In the genomic region with DNA sequence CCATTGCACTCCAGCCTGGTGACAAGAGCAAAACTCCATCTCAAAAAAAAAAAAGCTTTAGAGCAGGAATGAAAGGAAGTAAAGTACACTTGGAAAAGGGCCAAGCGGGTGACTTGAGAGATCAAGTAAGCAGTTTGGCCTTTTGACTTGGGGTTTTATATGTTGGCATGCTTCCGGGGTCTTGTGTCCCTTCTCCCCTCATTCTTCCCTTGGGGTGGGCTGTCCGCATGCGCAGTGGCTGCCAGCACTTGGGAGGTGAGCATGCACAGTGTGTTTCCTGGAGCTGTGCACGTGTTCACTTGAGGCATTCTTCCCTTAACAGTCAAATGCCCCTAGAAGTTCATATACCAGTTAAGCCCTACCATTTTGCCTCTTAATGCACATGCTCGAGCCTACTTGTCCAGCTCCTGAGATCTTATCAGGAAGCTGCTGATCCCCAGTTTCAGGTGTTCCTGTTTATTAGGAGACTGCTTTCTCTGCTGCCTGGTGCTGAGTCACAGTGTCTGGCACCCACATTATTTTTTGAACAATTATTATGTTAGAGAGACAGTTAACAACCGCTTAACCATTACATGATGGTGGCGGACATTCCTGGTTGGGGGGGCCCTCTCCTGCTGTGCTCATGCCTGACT, we compare ENCODE assay signal across 8 cellular contexts. TPM values are rescaled to one million over a fixed set of nuclear protein-coding genes. Genes with fewer than 3 reads are reported as not detected.
A peak's percentile ranks its signal among the peaks of the same experiment; 100 is the strongest.
DNase-seq lines count a peak whose midpoint lies in the region; ATAC-seq and TF ChIP-seq lines count a peak whose summit lies in the region.
"Had no signal": no experiment of that assay in that cellular context is flagged by ENCODE, and none has a peak within 500 bp of the region (broad histone marks: within the 10 kb centered on the region; RNA-seq: fewer than 3 reads in every experiment).

No MANE protein-coding gene starts in this region.

- H3K36me3 Mint-ChIP-seq in dendritic cell treated with granulocyte-macrophage colony-stimulating factor and Interleukin-4, amounts not matched to agents 40 ng/mL and 50 ng/mL, for 4 days (ENCODE audit: low read depth): no peaks in the 10 kb centered on the region

- intact Hi-C loops in HCT116 (cut with micrococcal nuclease): no loop called here
- intact Hi-C loops in dendritic cell treated with granulocyte-macrophage colony-stimulating factor and Interleukin-4, amounts not matched to agents 40 ng/mL and 50 ng/mL, for 4 days (cut with micrococcal nuclease): no loop called here

- H3K9me3 Mint-ChIP-seq in dendritic cell treated with granulocyte-macrophage colony-stimulating factor and Interleukin-4, amounts not matched to agents 40 ng/mL and 50 ng/mL, for 4 days: no peaks in the 10 kb centered on the region

- DNase-seq in HCT116 (ENCODE audit: low read depth, low spot score) (no peak), RPMI8226 (peak; percentile 67), NCI-H748 (lab: John Stamatoyannopoulos, UW; ENCODE audit: unreplicated experiment) (no peak)

- CTCF ChIA-PET in HCT116 (lab: Charles Lee): interaction anchor here (2.9 kb wide), 1 partner anchor 12 kb away, joined by 17 read pairs; no protein-coding TSS in a partner anchor

- peak overlapping the region; percentile 54 for H2AFZ ChIP-seq in HCT116 (ENCODE audit: low read depth, low read length, poor library complexity, severe bottlenecking)

- no peak overlapping the region for H3K4me3 Mint-ChIP-seq in dendritic cell treated with granulocyte-macrophage colony-stimulating factor and Interleukin-4, amounts not matched to agents 40 ng/mL and 50 ng/mL, for 4 days

- H3K4me1 Mint-ChIP-seq in dendritic cell treated with granulocyte-macrophage colony-stimulating factor and Interleukin-4, amounts not matched to agents 40 ng/mL and 50 ng/mL, for 4 days (ENCODE audit: low read depth): peaks cover 26% of the 10 kb centered on the region

- H3K27ac ChIP-seq in HCT116 (ENCODE audit: low read depth, low read length): no peak overlapping the region
- H3K27ac ChIP-seq: ovary had no signal

- TF ChIP-seq POLR2A in HCT116 (IDR thresholded peaks at IDR 0.05; ENCODE audit: borderline replicate concordance, extremely low read depth, insufficient read depth, insufficient read length): no peak

- no peaks in the 10 kb centered on the region for H4K20me1 ChIP-seq in HCT116 (ENCODE audit: insufficient read depth)

- peak; percentile 38; the same call in 1 of the 2 replicates for ATAC-seq in HCT116
- ATAC-seq in GM21360 (IDR thresholded peaks at IDR 0.05; ENCODE audit: unreplicated experiment): no peak
- ATAC-seq in GM19351 (IDR thresholded peaks at IDR 0.05; ENCODE audit: unreplicated experiment): no peak

- no peaks in the 10 kb centered on the region for H3K27me3 ChIP-seq in HCT116 (ENCODE audit: insufficient read depth, low read length)
- no peaks in the 10 kb centered on the region for H3K27me3 ChIP-seq in skeletal muscle satellite cell (ENCODE audit: control insufficient read depth, insufficient read depth, low read length)
- H3K27me3 ChIP-seq: ovary had no signal

- TF ChIP-seq CTCF in HCT116 (IDR thresholded peaks at IDR 0.05 in 2 of 3, conservative IDR thresholded peaks at IDR 0.05 in 1 of 3; ENCODE audit: borderline replicate concordance in 1 of 3, insufficient read depth in 1 of 3, low read depth in 2 of 3, low read length in 2 of 3): no peak

- no peak for TF ChIP-seq RAD21 in HCT116 (IDR thresholded peaks at IDR 0.05; ENCODE audit: low read depth)

- peaks cover 7 to 15% of the 10 kb centered on the region in 2 experiments; a peak in 3 of 4 replicates for H3K4me1 ChIP-seq in HCT116 (ENCODE audit: control insufficient read depth in 1 of 2, insufficient read depth in 2 of 2, low read length in 2 of 2)
- H3K4me1 ChIP-seq in skeletal muscle satellite cell (ENCODE audit: control insufficient read depth, insufficient read depth, low read length): peaks cover 10% of the 10 kb centered on the region

- BruUV-seq in HCT116 (replicated peaks; lab: Mats Ljungman, UMichigan): no TSS peak

- H3K4me2 ChIP-seq in HCT116 (ENCODE audit: low read length) (no peak overlapping the region), skeletal muscle satellite cell (ENCODE audit: low read length) (peak overlapping the region; percentile 24)

- no peaks in the 10 kb centered on the region for H3K9me2 ChIP-seq in HCT116 (ENCODE audit: insufficient read depth)

- H3K9me3 ChIP-seq in HCT116 (ENCODE audit: control insufficient read depth in 1 of 2, insufficient read depth in 1 of 2, low read depth in 1 of 2, low read length in 2 of 2): no peaks in the 10 kb centered on the region
- H3K9me3 ChIP-seq in skeletal muscle satellite cell (replicated peaks; ENCODE audit: low read length): no peaks in the 10 kb centered on the region
- H3K9me3 ChIP-seq: ovary had no signal

- H3K4me3 ChIP-seq in HCT116 (replicated peaks in 1 of 2; ENCODE audit: low read depth in 1 of 2, low read length in 2 of 2) (no peak overlapping the region), skeletal muscle satellite cell (ENCODE audit: low read length) (no peak overlapping the region)
- H3K4me3 ChIP-seq: ovary had no signal

- POLR2A ChIA-PET in HCT116 (lab: Charles Lee): no interaction called here

- H3K9ac ChIP-seq in HCT116 (ENCODE audit: low read length) (no peak overlapping the region), skeletal muscle satellite cell (ENCODE audit: low read depth, low read length) (no peak overlapping the region)

- H3K79me2 ChIP-seq in HCT116 (ENCODE audit: insufficient read depth, low read length): no peaks in the 10 kb centered on the region

- RAD21 ChIA-PET in HCT116 (lab: Charles Lee; ENCODE audit: low non-redundant PET in 1 of 2, low total read pairs in 2 of 2, uncharacterized antibody in 2 of 2, unreplicated experiment in 2 of 2): no interaction called here

- H3K36me3 ChIP-seq in HCT116 (ENCODE audit: control insufficient read depth in 1 of 2, insufficient read depth in 2 of 2, low read length in 2 of 2) (no peaks in the 10 kb centered on the region), skeletal muscle satellite cell (ENCODE audit: insufficient read depth, low read length) (no peaks in the 10 kb centered on the region)
- H3K36me3 ChIP-seq: ovary had no signal

- no peaks in the 10 kb centered on the region for H3K27me3 Mint-ChIP-seq in dendritic cell treated with granulocyte-macrophage colony-stimulating factor and Interleukin-4, amounts not matched to agents 40 ng/mL and 50 ng/mL, for 4 days

- peak overlapping the region; percentile 55 for H3K27ac Mint-ChIP-seq in dendritic cell treated with granulocyte-macrophage colony-stimulating factor and Interleukin-4, amounts not matched to agents 40 ng/mL and 50 ng/mL, for 4 days

TF ChIP-seq in HCT116, 20 proteins besides CTCF, POLR2A, EP300 and RAD21:
- TF ChIP-seq, protein P1, sequence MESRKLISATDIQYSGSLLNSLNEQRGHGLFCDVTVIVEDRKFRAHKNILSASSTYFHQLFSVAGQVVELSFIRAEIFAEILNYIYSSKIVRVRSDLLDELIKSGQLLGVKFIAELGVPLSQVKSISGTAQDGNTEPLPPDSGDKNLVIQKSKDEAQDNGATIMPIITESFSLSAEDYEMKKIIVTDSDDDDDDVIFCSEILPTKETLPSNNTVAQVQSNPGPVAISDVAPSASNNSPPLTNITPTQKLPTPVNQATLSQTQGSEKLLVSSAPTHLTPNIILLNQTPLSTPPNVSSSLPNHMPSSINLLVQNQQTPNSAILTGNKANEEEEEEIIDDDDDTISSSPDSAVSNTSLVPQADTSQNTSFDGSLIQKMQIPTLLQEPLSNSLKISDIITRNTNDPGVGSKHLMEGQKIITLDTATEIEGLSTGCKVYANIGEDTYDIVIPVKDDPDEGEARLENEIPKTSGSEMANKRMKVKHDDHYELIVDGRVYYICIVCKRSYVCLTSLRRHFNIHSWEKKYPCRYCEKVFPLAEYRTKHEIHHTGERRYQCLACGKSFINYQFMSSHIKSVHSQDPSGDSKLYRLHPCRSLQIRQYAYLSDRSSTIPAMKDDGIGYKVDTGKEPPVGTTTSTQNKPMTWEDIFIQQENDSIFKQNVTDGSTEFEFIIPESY (IDR thresholded peaks at IDR 0.05; ENCODE audit: extremely low read depth, insufficient replicate concordance, low read length): no peak
- TF ChIP-seq TCF7L2 (IDR thresholded peaks at IDR 0.05; ENCODE audit: borderline replicate concordance, extremely low read depth, insufficient read depth, insufficient read length): no peak
- no peak for TF ChIP-seq ZNF274 (IDR thresholded peaks at IDR 0.05; ENCODE audit: low read depth, low read length)
- no peak for TF ChIP-seq SP1 (IDR thresholded peaks at IDR 0.05; ENCODE audit: low read depth)
- TF ChIP-seq, protein P2, sequence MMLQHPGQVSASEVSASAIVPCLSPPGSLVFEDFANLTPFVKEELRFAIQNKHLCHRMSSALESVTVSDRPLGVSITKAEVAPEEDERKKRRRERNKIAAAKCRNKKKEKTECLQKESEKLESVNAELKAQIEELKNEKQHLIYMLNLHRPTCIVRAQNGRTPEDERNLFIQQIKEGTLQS (IDR thresholded peaks at IDR 0.05): no peak
- TF ChIP-seq ZFX (IDR thresholded peaks at IDR 0.05): no peak
- TF ChIP-seq EZH2 (IDR thresholded peaks at IDR 0.05): no peak
- no peak for TF ChIP-seq ELF1 (IDR thresholded peaks at IDR 0.05; ENCODE audit: borderline replicate concordance, low read depth)
- TF ChIP-seq CBX3 (IDR thresholded peaks at IDR 0.05; ENCODE audit: low read depth): no peak
- TF ChIP-seq, protein P3, sequence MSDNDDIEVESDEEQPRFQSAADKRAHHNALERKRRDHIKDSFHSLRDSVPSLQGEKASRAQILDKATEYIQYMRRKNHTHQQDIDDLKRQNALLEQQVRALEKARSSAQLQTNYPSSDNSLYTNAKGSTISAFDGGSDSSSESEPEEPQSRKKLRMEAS (IDR thresholded peaks at IDR 0.05): no peak
- TF ChIP-seq CEBPB (IDR thresholded peaks at IDR 0.05; ENCODE audit: low read depth): no peak
- TF ChIP-seq YY1 (IDR thresholded peaks at IDR 0.05; ENCODE audit: extremely low read depth, insufficient replicate concordance, low read depth, low read length): no peak
- TF ChIP-seq POLR2AphosphoS5 (IDR thresholded peaks at IDR 0.05; ENCODE audit: low read depth, low read length): no peak
TF ChIP-seq in HCT116: peak in this region for 0.

RNA-seq across cellular contexts. Expression of a gene that starts 32.6 kb away (rescaled TPM):
- 170 TPM for total RNA-seq in HCT116 (2021; ENCODE audit: unreplicated experiment)
- polyA plus RNA-seq in HCT116 (2012): 59.0 and 60.8 TPM in 2 replicates
- 51.7 and 54.2 TPM in 2 replicates for total RNA-seq in skeletal muscle satellite cell (2012; rRNA removed)
